21 cellular contexts compared by ENCODE assay signal in genomic region chr19:3612330-3612729, GRCh38. TPM values are rescaled to one million over a fixed set of nuclear protein-coding genes. Genes with fewer than 3 reads are reported as not detected.
"Had no signal": no experiment of that assay in that cellular context is flagged by ENCODE, and none has a peak within 500 bp of the region (broad histone marks: within the 10 kb centered on the region; RNA-seq: fewer than 3 reads in every experiment).

No MANE protein-coding gene starts in this region.

- DNase-seq: effector CD8-positive, alpha-beta T cell; gastrocnemius medialis; glutamatergic neuron; islet precursor cell; natural killer cell; nucleus accumbens; stimulated activated CD4-positive, alpha-beta T cell treated with anti-CD3 and anti-CD28 coated beads, Interleukin-15, amount 100 ng/mL, for 24 hours; stimulated activated CD4-positive, alpha-beta T cell treated with anti-CD3 and anti-CD28 coated beads, Interleukin-1b, Interleukin-23, amount 100 ng/mL, for 48 hours; stimulated activated CD4-positive, alpha-beta T cell treated with anti-CD3 and anti-CD28 coated beads, Interleukin-4, amount 100 ng/mL, for 24 hours; tibial artery had no signal

- FAIRE-seq: colon, pancreas had no signal

- H3K27ac ChIP-seq: gastrocnemius medialis, pancreas, prostate gland, tibial artery, upper lobe of left lung, vagina had no signal

- H3K27me3 ChIP-seq: gastrocnemius medialis, pancreas, tibial artery, upper lobe of left lung, vagina had no signal

- ATAC-seq: gastrocnemius medialis; mucosa of descending colon; natural killer cell; pancreas; sciatic nerve; stimulated activated memory B cell treated with anti-CD40 and anti-IgM and Interleukin-4, amounts not matched to agents 10 μg/mL and 1 μg/mL and 100 μg/mL, for 72 hours had no signal

- H3K9me3 ChIP-seq: gastrocnemius medialis, mucosa of descending colon, pancreas, prostate gland, spleen, tibial artery, upper lobe of left lung, vagina had no signal

- H3K4me1 ChIP-seq: pancreas had no signal

- H3K4me3 ChIP-seq: gastrocnemius medialis, mucosa of descending colon, pancreas, prostate gland, spleen, tibial artery, upper lobe of left lung, vagina had no signal

RNA-seq across cellular contexts. Expression of gene GIPC3, which starts 27.1 kb away (rescaled TPM):
- total RNA-seq: renal cortical epithelial cell, skeletal muscle tissue had no signal
